ENCODE assay signal across 33 cellular contexts in genomic region chr21:25536752-25537151, GRCh38.
"Had no signal": no experiment of that assay in that cellular context is flagged by ENCODE, and none has a peak within 500 bp of the region (broad histone marks: within the 10 kb centered on the region; RNA-seq: fewer than 3 reads in every experiment).

No MANE protein-coding gene starts in this region.

- H3K4me3 ChIP-seq: coronary artery, dorsolateral prefrontal cortex had no signal

- H3K9me3 Mint-ChIP-seq: endodermal cell had no signal

- H3K27ac Mint-ChIP-seq: activated CD8-positive, alpha-beta T cell treated with anti-CD3 and anti-CD28 coated beads for 36 hours; activated naive CD8-positive, alpha-beta T cell; activated T-helper 17 cell treated with anti-CD3 and anti-CD28 coated beads, Interleukin-2, amount 50 U/mL, for 72 hours; dendritic cell treated with granulocyte-macrophage colony-stimulating factor and Interleukin-4, amounts not matched to agents 40 ng/mL and 50 ng/mL, for 4 days; endodermal cell; T-helper 2 cell treated with Interferon-gamma antibody and Interleukin-4, amounts not matched to agents 5 μg/mL and 100 μg/mL, for 36 hours; WTC11 had no signal

- H3K4me3 Mint-ChIP-seq: activated CD8-positive, alpha-beta T cell treated with anti-CD3 and anti-CD28 coated beads for 36 hours; activated naive CD8-positive, alpha-beta T cell; activated T-cell treated with anti-CD3 and anti-CD28 coated beads, Interleukin-2, amount 50 U/mL, for 4 hours; activated T-helper 17 cell treated with anti-CD3 and anti-CD28 coated beads, Interleukin-2, amount 50 U/mL, for 72 hours; central memory CD8-positive, alpha-beta T cell; dendritic cell treated with granulocyte-macrophage colony-stimulating factor and Interleukin-4, amounts not matched to agents 40 ng/mL and 50 ng/mL, for 4 days; endodermal cell; T-helper 2 cell treated with Interferon-gamma antibody and Interleukin-4, amounts not matched to agents 5 μg/mL and 100 μg/mL, for 36 hours; WTC11 had no signal

- DNase-seq: activated CD4-positive, alpha-beta T cell treated with anti-CD3 and anti-CD28 coated beads for 48 hours; activated CD4-positive, alpha-beta T cell treated with anti-CD3 and anti-CD28 coated beads, Interleukin-2, amount 50 U/mL, for 1 hour; activated CD4-positive, alpha-beta T cell treated with anti-CD3 and anti-CD28 coated beads, Interleukin-2, amount 50 U/mL, for 48 hours; activated CD8-positive, alpha-beta memory T cell treated with anti-CD3 and anti-CD28 coated beads for 24 hours; activated CD8-positive, alpha-beta T cell treated with anti-CD3 and anti-CD28 coated beads for 36 hours; activated effector memory CD4-positive, alpha-beta T cell treated with Interleukin-2 at 50 U/mL for 16 hours; activated gamma-delta T cell treated with Interleukin-2 at 50 U/mL for 16 hours; activated naive CD4-positive, alpha-beta T cell treated with anti-CD3 and anti-CD28 coated beads, Interleukin-2, amount 50 U/mL, for 16 hours; activated naive CD4-positive, alpha-beta T cell treated with Interleukin-2 at 50 U/mL for 16 hours; activated T-cell treated with anti-CD3 and anti-CD28 coated beads, Interleukin-2, amount 50 U/mL, for 4 hours; amniotic stem cell; anterior cingulate cortex; brain microvascular endothelial cell; dorsolateral prefrontal cortex; effector memory CD4-positive, alpha-beta T cell; endodermal cell; foreskin fibroblast; head of caudate nucleus; hippocampal formation; T1000 had no signal

- ATAC-seq: activated CD4-positive, CD25-positive, alpha-beta regulatory T cell treated with anti-CD3 and anti-CD28 coated beads, Interleukin-2, amount 50 U/mL, for 24 hours; activated CD8-positive, alpha-beta T cell treated with anti-CD3 and anti-CD28 coated beads for 36 hours; activated T-cell treated with anti-CD3 and anti-CD28 coated beads, Interleukin-2, amount 50 U/mL, for 4 hours; activated T-helper 17 cell treated with anti-CD3 and anti-CD28 coated beads, Interleukin-2, amount 50 U/mL, for 72 hours; esophagus mucosa; WTC11 had no signal

- H3K27me3 ChIP-seq: brain microvascular endothelial cell, dorsolateral prefrontal cortex had no signal

- H3K4me1 Mint-ChIP-seq: activated T-helper 17 cell treated with anti-CD3 and anti-CD28 coated beads, Interleukin-2, amount 50 U/mL, for 72 hours; central memory CD8-positive, alpha-beta T cell; endodermal cell had no signal

- H3K36me3 ChIP-seq: brain microvascular endothelial cell had no signal

- H3K27ac ChIP-seq: brain microvascular endothelial cell, coronary artery, dorsolateral prefrontal cortex, VCaP had no signal

- H3K27me3 Mint-ChIP-seq: activated CD8-positive, alpha-beta T cell treated with anti-CD3 and anti-CD28 coated beads for 36 hours; activated naive CD8-positive, alpha-beta T cell; activated T-helper 17 cell treated with anti-CD3 and anti-CD28 coated beads, Interleukin-2, amount 50 U/mL, for 72 hours; central memory CD8-positive, alpha-beta T cell had no signal

- H3K36me3 Mint-ChIP-seq: WTC11 had no signal

- FAIRE-seq: astrocyte, bronchial epithelial cell, frontal cortex had no signal
